ENCODE assay signal across 8 cellular contexts in genomic region chr19:45770192-45771101, GRCh38. TPM values are rescaled to one million over a fixed set of nuclear protein-coding genes. Genes with fewer than 3 reads are reported as not detected.
DNase-seq lines count a peak whose midpoint lies in the region; TF ChIP-seq lines count a peak whose summit lies in the region.

No MANE protein-coding gene starts in this region.

- H3K9ac ChIP-seq in Loucy (ENCODE audit: low read depth, low read length, poor library complexity, severe bottlenecking) = peak overlapping the region; percentile 79

- H3K9me3 ChIP-seq in Loucy (ENCODE audit: insufficient read depth, low read depth, low read length) (no peaks in the 10 kb centered on the region), neuron (ENCODE audit: low read length) (no peaks in the 10 kb centered on the region)

- H3K4me3 ChIP-seq in Loucy (ENCODE audit: low read length, poor library complexity, severe bottlenecking) (peak overlapping the region; percentile 85), neuron (ENCODE audit: low read length) (peak overlapping the region; percentile 45)

- H2AFZ ChIP-seq in Loucy (ENCODE audit: low read length) (peak overlapping the region; percentile 71), neuron (ENCODE audit: low read depth, low read length) (no peak overlapping the region)

- no peaks in the 10 kb centered on the region for H3K36me3 ChIP-seq in Loucy (ENCODE audit: insufficient read depth, low read length)
- H3K36me3 ChIP-seq in neuron (ENCODE audit: insufficient read depth, low read length) = peaks cover 38% of the 10 kb centered on the region

- H3K4me1 ChIP-seq in Loucy (ENCODE audit: insufficient read depth, low read length, poor library complexity, severe bottlenecking) (peaks cover 5% of the 10 kb centered on the region), neuron (ENCODE audit: insufficient read depth, low read length) (peaks cover 29% of the 10 kb centered on the region)

- H3F3A ChIP-seq in Loucy (ENCODE audit: low read depth) = no peaks in the 10 kb centered on the region

- no peaks in the 10 kb centered on the region for H4K20me1 ChIP-seq in Loucy (ENCODE audit: insufficient read depth, low read length, poor library complexity, severe bottlenecking)

- no peaks in the 10 kb centered on the region for H3K27me3 ChIP-seq in Loucy (ENCODE audit: insufficient read depth, low read length, poor library complexity, severe bottlenecking)
- H3K27me3 ChIP-seq in neuron (ENCODE audit: insufficient read depth, low read length) = no peaks in the 10 kb centered on the region

- H3K4me2 ChIP-seq in Loucy (ENCODE audit: low read depth, low read length, poor library complexity, severe bottlenecking) = peak overlapping the region; percentile 98

- H3K79me2 ChIP-seq in Loucy (ENCODE audit: insufficient read depth, low read length) = peaks cover 9% of the 10 kb centered on the region

- H3K9me2 ChIP-seq in Loucy (replicated peaks; ENCODE audit: low read depth, low read length) = no peaks in the 10 kb centered on the region

- peak; percentile 81 for TF ChIP-seq CTCF in Loucy (conservative IDR thresholded peaks at IDR 0.05; ENCODE audit: low read length)

- DNase-seq in EH (ENCODE audit: low read depth) (peak; percentile 98), H4 (ENCODE audit: low spot score) (peak; percentile 76), SHP77 (lab: John Stamatoyannopoulos, UW) (peak; percentile 96 to 99), foreskin melanocyte (peak; percentile 97), stromal cell of bone marrow (ENCODE audit: low read depth) (peak; percentile 95)
- DNase-seq in activated gamma-delta T cell treated with anti-CD3 and anti-CD28 coated beads, Interleukin-2, amount 50 U/mL, for 16 hours (ENCODE audit: low read depth) = peak; percentile 88

RNA-seq across cellular contexts. Expression of gene SIX5, which starts 1.4 kb away (rescaled TPM):
- total RNA-seq in H4 (2014; rRNA removed; shearing (Covaris generic)) = 2.9 and 3.2 TPM in 2 replicates

RNA-seq across cellular contexts. Expression of gene DMPK, which starts 11.8 kb away (rescaled TPM):
- 1.6 and 2.2 TPM in 2 replicates for total RNA-seq in H4 (2014; rRNA removed; shearing (Covaris generic))

RNA-seq across cellular contexts. Expression of gene DMWD, which starts 22.2 kb away (rescaled TPM):
- total RNA-seq in H4 (2014; rRNA removed; shearing (Covaris generic)) = 5.9 and 7.8 TPM in 2 replicates

RNA-seq across cellular contexts. Expression of gene MEIOSIN, which starts 37.2 kb away (rescaled TPM):
- total RNA-seq in H4 (2014; rRNA removed; shearing (Covaris generic)) = not detected in 2 replicates

RNA-seq across cellular contexts. Expression of gene FBXO46, which starts 39.8 kb away (rescaled TPM):
- 2.3 and 2.8 TPM in 2 replicates for total RNA-seq in H4 (2014; rRNA removed; shearing (Covaris generic))

Comparison
In these comparisons a context has a peak if more than half of its experiments do, and no peak if none do; other contexts are left out.
1. Peak in every context shown above with its lines: DNase-seq and H3K4me3 ChIP-seq.